In genomic region chr2:188122983-188123382, GRCh38 we compare ENCODE assay signal across 30 cellular contexts.
DNase-seq lines count a peak whose midpoint lies in the region; ATAC-seq, FAIRE-seq and TF ChIP-seq lines count a peak whose summit lies in the region.
"Had no signal": no experiment of that assay in that cellular context is flagged by ENCODE, and none has a peak within 500 bp of the region (broad histone marks: within the 10 kb centered on the region; RNA-seq: fewer than 3 reads in every experiment).

No MANE protein-coding gene starts in this region.

- H3K27ac Mint-ChIP-seq in progenitor cell of endocrine pancreas (no peak overlapping the region), T-helper 17 cell (no peak overlapping the region)
- H3K27ac Mint-ChIP-seq: nephron progenitor cell had no signal

- no peaks in the 10 kb centered on the region for H3K27me3 Mint-ChIP-seq in progenitor cell of endocrine pancreas
- no peaks in the 10 kb centered on the region for H3K27me3 Mint-ChIP-seq in T-helper 17 cell
- H3K27me3 Mint-ChIP-seq: CD8-positive, alpha-beta memory T cell had no signal

- H3K4me3 Mint-ChIP-seq in progenitor cell of endocrine pancreas (ENCODE audit: low read depth) (peak overlapping the region; percentile 19), T-helper 17 cell (no peak overlapping the region)

- H3K36me3 ChIP-seq in HUES48 (ENCODE audit: control insufficient read depth, insufficient read depth, low read length): no peaks in the 10 kb centered on the region
- no peaks in the 10 kb centered on the region for H3K36me3 ChIP-seq in upper lobe of right lung
- H3K36me3 ChIP-seq: BE2C, esophagus muscularis mucosa, gastrocnemius medialis, sigmoid colon had no signal

- H3K36me3 Mint-ChIP-seq in progenitor cell of endocrine pancreas (ENCODE audit: insufficient read depth): peaks cover 1% of the 10 kb centered on the region
- no peaks in the 10 kb centered on the region for H3K36me3 Mint-ChIP-seq in T-helper 17 cell (ENCODE audit: low read depth)
- H3K36me3 Mint-ChIP-seq: CD8-positive, alpha-beta memory T cell had no signal

- TF ChIP-seq CTCF in VCaP (conservative IDR thresholded peaks at IDR 0.05) (no peak), progenitor cell of endocrine pancreas (IDR thresholded peaks at IDR 0.05; ENCODE audit: unreplicated experiment) (no peak), upper lobe of right lung (IDR thresholded peaks at IDR 0.05) (no peak)

- H3K4me1 ChIP-seq in HUES48 (ENCODE audit: control insufficient read depth, insufficient read depth, low read length): no peaks in the 10 kb centered on the region
- no peaks in the 10 kb centered on the region for H3K4me1 ChIP-seq in upper lobe of right lung
- H3K4me1 ChIP-seq: BE2C, esophagus muscularis mucosa, gastrocnemius medialis, sigmoid colon had no signal

- H3K4me3 ChIP-seq in HUES48 (ENCODE audit: low read depth, low read length) (peak overlapping the region; percentile 39; the same call in 1 of the 2 replicates), upper lobe of right lung (no peak overlapping the region)
- H3K4me3 ChIP-seq: esophagus muscularis mucosa, gastrocnemius medialis, GM12878, sigmoid colon had no signal

- H3K27ac ChIP-seq in HUES48 (ENCODE audit: low read depth, low read length) (no peak overlapping the region), VCaP (peak overlapping the region; percentile 43; the same call in 1 of the 2 replicates), upper lobe of right lung (no peak overlapping the region)
- H3K27ac ChIP-seq: esophagus muscularis mucosa, gastrocnemius medialis, sigmoid colon had no signal

- DNase-seq in hepatic stellate cell (ENCODE audit: low spot score) (peak; percentile 34), progenitor cell of endocrine pancreas (ENCODE audit: low spot score, unreplicated experiment) (no peak), T-helper 17 cell (no peak), HTR-8/SVneo (ENCODE audit: insufficient read length, low spot score) (no peak), GM19238 (ENCODE audit: insufficient read length, low spot score) (no peak), upper lobe of right lung (no peak)
- DNase-seq: activated CD4-positive, alpha-beta T cell treated with anti-CD3 and anti-CD28 coated beads, Interleukin-2, amount 50 U/mL, for 48 hours; activated gamma-delta T cell treated with Interleukin-2 at 50 U/mL for 16 hours; activated T-cell treated with anti-CD3 and anti-CD28 coated beads, Interleukin-2, amount 50 U/mL, for 48 hours; BE2C; cerebellar nuclear complex; dermis blood vessel endothelial cell; gastrocnemius medialis; H7; left colon; NCI-H146; NCI-H2107; NCI-H345; nephron progenitor cell; RPMI8226; sigmoid colon; stimulated activated CD4-positive, alpha-beta T cell treated with anti-CD3 and anti-CD28 coated beads, Interleukin-4, amount 100 ng/mL, for 4 hours; T-helper 1 cell; trophoblast cell had no signal

- H3K9me3 ChIP-seq in HUES48 (ENCODE audit: control insufficient read depth, insufficient read depth, low read length) (no peaks in the 10 kb centered on the region), T-helper 17 cell (ENCODE audit: control insufficient read depth, low read length, poor library complexity, severe bottlenecking) (no peaks in the 10 kb centered on the region), upper lobe of right lung (no peaks in the 10 kb centered on the region)
- H3K9me3 ChIP-seq: BE2C, esophagus muscularis mucosa, gastrocnemius medialis, sigmoid colon had no signal

- peaks cover 3% of the 10 kb centered on the region for H3K9me3 Mint-ChIP-seq in progenitor cell of endocrine pancreas (ENCODE audit: low read depth)

- H3K4me1 Mint-ChIP-seq in progenitor cell of endocrine pancreas (ENCODE audit: low read depth): no peaks in the 10 kb centered on the region
- H3K4me1 Mint-ChIP-seq in T-helper 17 cell: no peaks in the 10 kb centered on the region
- H3K4me1 Mint-ChIP-seq: CD8-positive, alpha-beta memory T cell; nephron progenitor cell had no signal

- no peak for ATAC-seq in T-helper 17 cell
- no peak for ATAC-seq in upper lobe of right lung
- ATAC-seq: activated CD4-positive, CD25-positive, alpha-beta regulatory T cell treated with anti-CD3 and anti-CD28 coated beads, Interleukin-2, amount 50 U/mL, for 24 hours; gastrocnemius medialis; GM12878; left colon had no signal

- no peak overlapping the region for H3K9ac ChIP-seq in HUES48 (ENCODE audit: low read depth, low read length)

- intact Hi-C loops in upper lobe of right lung (cut with DNase I): no loop called here

- FAIRE-seq in HTR-8/SVneo (lab: Jason Lieb, UNC): no peak
- FAIRE-seq: GM12878 had no signal

- H3K27me3 ChIP-seq in HUES48 (ENCODE audit: control insufficient read depth, insufficient read depth, low read length) (no peaks in the 10 kb centered on the region), upper lobe of right lung (no peaks in the 10 kb centered on the region)
- H3K27me3 ChIP-seq: BE2C, esophagus muscularis mucosa, gastrocnemius medialis, sigmoid colon had no signal
